8 cellular contexts compared by ENCODE assay signal in the genomic region with DNA sequence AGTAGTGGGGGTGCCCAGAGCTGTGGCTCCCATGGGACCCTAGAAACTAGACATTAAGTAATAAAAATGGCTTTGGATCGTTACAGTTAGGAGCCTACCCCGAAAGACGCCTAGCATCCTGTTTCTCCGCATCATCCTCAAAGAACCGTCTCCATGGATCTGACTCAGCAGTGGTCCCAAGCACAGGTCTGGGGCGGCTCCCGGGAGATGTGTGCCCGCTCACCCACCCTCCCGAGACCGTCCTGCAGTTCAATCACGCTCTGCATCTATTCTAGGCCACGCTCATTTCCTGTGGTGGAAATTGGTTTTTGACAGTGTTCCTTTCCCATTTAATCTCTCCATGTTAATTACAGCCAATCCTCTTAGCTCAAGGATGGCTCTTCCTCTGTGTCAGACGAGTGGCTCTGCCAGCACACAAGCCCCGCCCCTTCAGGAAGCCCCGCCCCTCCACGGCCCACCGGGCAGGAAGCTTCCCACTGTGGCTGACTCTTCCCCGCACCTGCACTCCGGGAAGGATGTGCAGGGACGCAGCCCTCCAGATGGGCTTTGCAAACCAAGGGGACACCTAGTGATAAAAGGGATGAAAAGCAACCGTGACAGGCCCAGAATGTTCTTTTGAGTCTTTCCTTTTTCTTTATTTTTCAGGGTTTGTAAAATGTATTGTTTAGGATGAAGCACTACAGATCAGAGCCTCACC. TPM values are rescaled to one million over a fixed set of nuclear protein-coding genes. Genes with fewer than 3 reads are reported as not detected.
DNase-seq lines count a peak whose midpoint lies in the region; ATAC-seq and TF ChIP-seq lines count a peak whose summit lies in the region.

No MANE protein-coding gene starts in this region.

- WGBS in endodermal cell (ENCODE audit: insufficient coverage in 1 of 2, insufficient read length in 1 of 2), 2 experiments: 59 to 71% methylated on average over 9 to 21 of the region's 21 CpGs

- no peaks in the 10 kb centered on the region for H3K36me3 Mint-ChIP-seq in activated CD4-positive, alpha-beta T cell treated with anti-CD3 and anti-CD28 coated beads, Interleukin-2, amount 10 ng/mL, durations not matched to agents 7 days and 5 days (ENCODE audit: low read depth)
- no peaks in the 10 kb centered on the region for H3K36me3 Mint-ChIP-seq in endodermal cell (ENCODE audit: low read depth)
- H3K36me3 Mint-ChIP-seq in natural killer cell treated with Interleukin-12 subunit alpha and Interleukin-12 subunit beta and Interleukin-15 and Interleukin-18, amount 100 ng/mL, for 72 hours: no peaks in the 10 kb centered on the region

- no peak overlapping the region for H3K27ac Mint-ChIP-seq in activated CD4-positive, alpha-beta T cell treated with anti-CD3 and anti-CD28 coated beads, Interleukin-2, amount 10 ng/mL, durations not matched to agents 7 days and 5 days
- no peak overlapping the region for H3K27ac Mint-ChIP-seq in endodermal cell
- H3K27ac Mint-ChIP-seq in natural killer cell treated with Interleukin-12 subunit alpha and Interleukin-12 subunit beta and Interleukin-15 and Interleukin-18, amount 100 ng/mL, for 72 hours: no peak overlapping the region

- no peaks in the 10 kb centered on the region for H3K36me3 ChIP-seq in endodermal cell (ENCODE audit: control insufficient read depth, insufficient read depth, low read length)

- TF ChIP-seq CTCF in GM13977 (IDR thresholded peaks at IDR 0.05; ENCODE audit: extremely low read depth, insufficient read depth, missing control alignments): peak; percentile 61
- peak; percentile 69 for TF ChIP-seq CTCF in endodermal cell (conservative IDR thresholded peaks at IDR 0.05)

- no peaks in the 10 kb centered on the region for H3K4me1 Mint-ChIP-seq in activated CD4-positive, alpha-beta T cell treated with anti-CD3 and anti-CD28 coated beads, Interleukin-2, amount 10 ng/mL, durations not matched to agents 7 days and 5 days
- no peaks in the 10 kb centered on the region for H3K4me1 Mint-ChIP-seq in endodermal cell
- no peaks in the 10 kb centered on the region for H3K4me1 Mint-ChIP-seq in natural killer cell treated with Interleukin-12 subunit alpha and Interleukin-12 subunit beta and Interleukin-15 and Interleukin-18, amount 100 ng/mL, for 72 hours (ENCODE audit: low read depth in 2 of 2)

- no peaks in the 10 kb centered on the region for H3K9me3 Mint-ChIP-seq in activated CD4-positive, alpha-beta T cell treated with anti-CD3 and anti-CD28 coated beads, Interleukin-2, amount 10 ng/mL, durations not matched to agents 7 days and 5 days
- no peaks in the 10 kb centered on the region for H3K9me3 Mint-ChIP-seq in endodermal cell
- H3K9me3 Mint-ChIP-seq in natural killer cell treated with Interleukin-12 subunit alpha and Interleukin-12 subunit beta and Interleukin-15 and Interleukin-18, amount 100 ng/mL, for 72 hours: no peaks in the 10 kb centered on the region

- in situ Hi-C loops in GM13977 (cut with MboI; ENCODE audit: low pct_unique_long_range_greater_than_20kb, low sequenced_read_pairs, unreplicated experiment): no loop called here

- DNase-seq in A172 (ENCODE audit: low spot score): peak; percentile 73
- DNase-seq in GM13977 (ENCODE audit: low spot score): peak; percentile 74
- DNase-seq in NCI-H2171 (lab: John Stamatoyannopoulos, UW): peak; percentile 6
- peak; percentile 45 for DNase-seq in activated CD4-positive, alpha-beta T cell treated with anti-CD3 and anti-CD28 coated beads, Interleukin-2, amount 10 ng/mL, durations not matched to agents 7 days and 5 days
- peak; percentile 95 for DNase-seq in endodermal cell
- no peak for DNase-seq in natural killer cell treated with Interleukin-12 subunit alpha and Interleukin-12 subunit beta and Interleukin-15 and Interleukin-18, amount 100 ng/mL, for 72 hours (ENCODE audit: low spot score)
- peak in 25 of 49 donors; percentile 2 to 61 (median 19) for DNase-seq in substantia nigra (lab: John Stamatoyannopoulos, UW)

- H3K27ac ChIP-seq in endodermal cell (ENCODE audit: low read depth, low read length) (no peak overlapping the region), substantia nigra (ENCODE audit: low read depth, low read length, poor library complexity, severe bottlenecking) (no peak overlapping the region)

- POLR2A ChIA-PET in activated CD4-positive, alpha-beta T cell treated with anti-CD3 and anti-CD28 coated beads, Interleukin-2, amount 10 ng/mL, durations not matched to agents 7 days and 5 days (lab: Charles Lee): no interaction called here

- H3K27me3 ChIP-seq in endodermal cell (ENCODE audit: control insufficient read depth, insufficient read depth, low read length, poor library complexity, severe bottlenecking): no peaks in the 10 kb centered on the region

- H3K9me3 ChIP-seq in endodermal cell (ENCODE audit: control insufficient read depth, low read length): peaks cover under 1% of the 10 kb centered on the region

- no peaks in the 10 kb centered on the region for H3K4me1 ChIP-seq in endodermal cell (ENCODE audit: control insufficient read depth, insufficient read depth, low read length)

- no peak overlapping the region for H3K9ac ChIP-seq in endodermal cell (ENCODE audit: extremely low read depth, low read length, poor library complexity, severe bottlenecking)

- H3K4me3 Mint-ChIP-seq in activated CD4-positive, alpha-beta T cell treated with anti-CD3 and anti-CD28 coated beads, Interleukin-2, amount 10 ng/mL, durations not matched to agents 7 days and 5 days: no peak overlapping the region
- H3K4me3 Mint-ChIP-seq in endodermal cell: no peak overlapping the region
- no peak overlapping the region for H3K4me3 Mint-ChIP-seq in natural killer cell treated with Interleukin-12 subunit alpha and Interleukin-12 subunit beta and Interleukin-15 and Interleukin-18, amount 100 ng/mL, for 72 hours

- peak; percentile 73 for ATAC-seq in HG03045 (IDR thresholded peaks at IDR 0.05; ENCODE audit: unreplicated experiment)
- peak; percentile 57 to 74 for ATAC-seq in natural killer cell treated with Interleukin-12 subunit alpha and Interleukin-12 subunit beta and Interleukin-15 and Interleukin-18, amount 100 ng/mL, for 72 hours

- no peak overlapping the region for H3K4me3 ChIP-seq in endodermal cell (ENCODE audit: low read length)

- CTCF ChIA-PET in activated CD4-positive, alpha-beta T cell treated with anti-CD3 and anti-CD28 coated beads, Interleukin-2, amount 10 ng/mL, durations not matched to agents 7 days and 5 days (lab: Charles Lee): no interaction called here

- H3K27me3 Mint-ChIP-seq in activated CD4-positive, alpha-beta T cell treated with anti-CD3 and anti-CD28 coated beads, Interleukin-2, amount 10 ng/mL, durations not matched to agents 7 days and 5 days: peaks cover 4% of the 10 kb centered on the region
- H3K27me3 Mint-ChIP-seq in endodermal cell (ENCODE audit: insufficient read depth): peaks cover 6% of the 10 kb centered on the region
- H3K27me3 Mint-ChIP-seq in natural killer cell treated with Interleukin-12 subunit alpha and Interleukin-12 subunit beta and Interleukin-15 and Interleukin-18, amount 100 ng/mL, for 72 hours: peaks cover 12 to 19% of the 10 kb centered on the region in 2 donors

RNA-seq across cellular contexts. Expression of gene HELT, which starts 34.5 kb away (rescaled TPM):
- total RNA-seq in A172 (2014; rRNA removed; shearing (Covaris generic)): not detected in 2 replicates
- not detected for total RNA-seq in activated CD4-positive, alpha-beta T cell treated with anti-CD3 and anti-CD28 coated beads, Interleukin-2, amount 10 ng/mL, durations not matched to agents 7 days and 5 days
- not detected for total RNA-seq in endodermal cell
- not detected for polyA plus RNA-seq in endodermal cell (2013, experiment 1 of 2)
- polyA plus RNA-seq in endodermal cell (2013, experiment 2 of 2): not detected
- total RNA-seq in natural killer cell treated with Interleukin-12 subunit alpha and Interleukin-12 subunit beta and Interleukin-15 and Interleukin-18, amount 100 ng/mL, for 72 hours: not detected
